In the genomic region with DNA sequence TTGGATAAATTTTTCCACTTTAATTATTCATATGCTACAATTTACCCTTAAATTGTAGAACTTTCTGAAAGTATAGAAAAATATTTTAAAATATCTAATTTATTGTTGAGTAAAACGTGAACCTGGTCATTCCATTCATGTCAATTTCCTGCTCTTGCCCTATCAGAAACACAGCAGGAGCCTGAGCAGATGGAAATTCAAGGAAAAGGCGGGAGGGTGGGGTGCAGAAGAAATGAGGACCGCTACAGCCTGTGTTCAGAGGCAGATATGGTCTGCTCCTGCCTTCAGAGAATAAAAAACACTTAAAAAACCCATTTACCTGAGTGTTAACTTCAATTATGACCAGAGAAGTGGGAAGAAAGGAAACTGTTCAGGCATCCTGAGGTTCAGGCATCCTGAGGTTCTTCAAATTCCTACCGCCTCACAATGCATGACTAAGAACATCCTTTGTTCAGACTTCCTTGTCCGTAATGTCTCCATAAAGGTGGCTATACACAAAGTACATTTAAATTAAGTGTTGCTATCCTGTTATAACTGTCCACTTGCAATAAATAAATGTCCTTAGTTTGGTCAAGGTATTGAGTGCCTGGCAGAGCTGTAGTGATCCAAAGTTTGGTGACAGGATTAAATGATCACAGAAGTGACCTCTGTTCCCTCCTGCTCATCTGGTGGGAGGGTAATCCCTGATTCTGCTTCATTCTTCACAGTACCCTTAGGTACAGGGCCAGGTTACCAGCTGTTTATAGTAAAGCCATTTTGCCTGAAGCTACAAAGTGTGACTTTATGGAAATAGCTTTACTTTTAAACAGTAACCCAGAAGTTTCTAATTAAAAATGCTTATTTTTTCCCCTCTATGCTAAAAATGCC, we compare ENCODE assay signal across 10 cellular contexts.
DNase-seq lines count a peak whose midpoint lies in the region; ATAC-seq, FAIRE-seq and TF ChIP-seq lines count a peak whose summit lies in the region.
"Had no signal": no experiment of that assay in that cellular context is flagged by ENCODE, and none has a peak within 500 bp of the region (broad histone marks: within the 10 kb centered on the region; RNA-seq: fewer than 3 reads in every experiment).

No MANE protein-coding gene starts in this region.

- H3K4me1 ChIP-seq in NT2/D1 (ENCODE audit: insufficient read depth, insufficient read length) (no peaks in the 10 kb centered on the region), liver (ENCODE audit: control insufficient read depth in 4 of 4, insufficient read depth in 4 of 4, low read length in 3 of 4) (peaks cover 4 to 17% (median 9%) of the 10 kb centered on the region in 4 donors), prostate gland (replicated peaks) (peaks cover 3% of the 10 kb centered on the region)

- TF ChIP-seq POLR2A in prostate gland (IDR thresholded peaks at IDR 0.05) = no peak

- DNase-seq in NT2/D1 (ENCODE audit: low read depth, low spot score) (peak; percentile 15), urothelium cell line (ENCODE audit: low spot score) (no peak), GF-D8 (lab: John Stamatoyannopoulos, UW) (no peak), omental fat pad (ENCODE audit: low spot score) (no peak), prostate gland (ENCODE audit: low spot score) (no peak)
- DNase-seq: activated T-cell treated with anti-CD3 and anti-CD28 coated beads, Interleukin-2, amount 50 U/mL, for 48 hours; CD4-positive, alpha-beta memory T cell had no signal

- intact Hi-C loops in prostate gland (cut with DNase I) = no loop called here

- peak overlapping the region; percentile 6 to 14 for H3K27ac ChIP-seq in liver (ENCODE audit: low read depth in 1 of 2, low read length in 2 of 2)
- no peak overlapping the region for H3K27ac ChIP-seq in prostate gland

- H3K4me3 ChIP-seq in NT2/D1 (ENCODE audit: insufficient read length, low read depth) (no peak overlapping the region), liver (ENCODE audit: low read depth in 1 of 3, low read length in 3 of 3) (no peak overlapping the region), prostate gland (no peak overlapping the region)

- TF ChIP-seq CTCF in liver (IDR thresholded peaks at IDR 0.05; ENCODE audit: low read depth, low read length, missing input control) (no peak), omental fat pad (IDR thresholded peaks at IDR 0.05) (no peak), prostate gland (IDR thresholded peaks at IDR 0.05) (no peak)

- no peak for TF ChIP-seq RAD21 in liver (IDR thresholded peaks at IDR 0.05)

- H3K27me3 ChIP-seq in NT2/D1 (ENCODE audit: insufficient read depth, insufficient read length) = no peaks in the 10 kb centered on the region
- H3K27me3 ChIP-seq in liver (ENCODE audit: control insufficient read depth in 4 of 4, insufficient read depth in 4 of 4, low read length in 3 of 4) = no peaks in the 10 kb centered on the region
- no peaks in the 10 kb centered on the region for H3K27me3 ChIP-seq in prostate gland (replicated peaks; ENCODE audit: insufficient read depth)

- WGBS in liver = 94% methylated on average over 5 of the region's 5 CpGs
- WGBS in prostate gland = 95% methylated on average over 5 of the region's 5 CpGs

- H3K9me3 ChIP-seq in NT2/D1 (ENCODE audit: insufficient read depth, low read length) = no peaks in the 10 kb centered on the region
- peaks cover 0 to 2% (median 0%) of the 10 kb centered on the region in 4 donors for H3K9me3 ChIP-seq in liver (ENCODE audit: control insufficient read depth in 4 of 4, low read length in 3 of 4)
- H3K9me3 ChIP-seq in prostate gland = no peaks in the 10 kb centered on the region

- H3K36me3 ChIP-seq in NT2/D1 (ENCODE audit: insufficient read depth, insufficient read length, low read length) (no peaks in the 10 kb centered on the region), liver (ENCODE audit: control insufficient read depth in 4 of 4, insufficient read depth in 3 of 4, low read depth in 1 of 4, low read length in 3 of 4) (peaks cover 3 to 14% (median 8%) of the 10 kb centered on the region in 4 donors), prostate gland (no peaks in the 10 kb centered on the region)

- ATAC-seq in GM18909 (IDR thresholded peaks at IDR 0.05; ENCODE audit: poor library complexity, unreplicated experiment) = peak; percentile 53
- ATAC-seq in HG02642 (IDR thresholded peaks at IDR 0.05; ENCODE audit: poor library complexity, unreplicated experiment) = peak; percentile 52
- no peak for ATAC-seq in omental fat pad (ENCODE audit: low FRiP score)

- FAIRE-seq in urothelium cell line (lab: Jason Lieb, UNC) = no peak

- no peak overlapping the region for H3K9ac ChIP-seq in NT2/D1 (ENCODE audit: insufficient read length, low read depth)
- H3K9ac ChIP-seq in liver (ENCODE audit: low read depth in 1 of 2, low read length in 2 of 2) = no peak overlapping the region

TF ChIP-seq in liver, 16 proteins besides CTCF, POLR2A, EP300 and RAD21:
- TF ChIP-seq NR2F2 (IDR thresholded peaks at IDR 0.05) = no peak
- no peak for TF ChIP-seq HNF4G (IDR thresholded peaks at IDR 0.05)
- no peak for TF ChIP-seq FOXA1 (IDR thresholded peaks at IDR 0.05)
- no peak for TF ChIP-seq HNF4A (conservative IDR thresholded peaks at IDR 0.05)
- no peak for TF ChIP-seq EGR1 (IDR thresholded peaks at IDR 0.05; ENCODE audit: low read depth in 2 of 2)
- TF ChIP-seq, protein P1, sequence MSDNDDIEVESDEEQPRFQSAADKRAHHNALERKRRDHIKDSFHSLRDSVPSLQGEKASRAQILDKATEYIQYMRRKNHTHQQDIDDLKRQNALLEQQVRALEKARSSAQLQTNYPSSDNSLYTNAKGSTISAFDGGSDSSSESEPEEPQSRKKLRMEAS (IDR thresholded peaks at IDR 0.05) = no peak
- no peak for TF ChIP-seq SP1 (IDR thresholded peaks at IDR 0.05)
- peak; percentile 5 for TF ChIP-seq FOXA2 (IDR thresholded peaks at IDR 0.05)

Comparison
In these comparisons a context has a peak if more than half of its experiments do, and no peak if none do; other contexts are left out.
1. H3K27ac ChIP-seq: peak in liver (2 of 2); none in prostate gland (0 of 2).